10 cellular contexts compared by ENCODE assay signal in the genomic region with DNA sequence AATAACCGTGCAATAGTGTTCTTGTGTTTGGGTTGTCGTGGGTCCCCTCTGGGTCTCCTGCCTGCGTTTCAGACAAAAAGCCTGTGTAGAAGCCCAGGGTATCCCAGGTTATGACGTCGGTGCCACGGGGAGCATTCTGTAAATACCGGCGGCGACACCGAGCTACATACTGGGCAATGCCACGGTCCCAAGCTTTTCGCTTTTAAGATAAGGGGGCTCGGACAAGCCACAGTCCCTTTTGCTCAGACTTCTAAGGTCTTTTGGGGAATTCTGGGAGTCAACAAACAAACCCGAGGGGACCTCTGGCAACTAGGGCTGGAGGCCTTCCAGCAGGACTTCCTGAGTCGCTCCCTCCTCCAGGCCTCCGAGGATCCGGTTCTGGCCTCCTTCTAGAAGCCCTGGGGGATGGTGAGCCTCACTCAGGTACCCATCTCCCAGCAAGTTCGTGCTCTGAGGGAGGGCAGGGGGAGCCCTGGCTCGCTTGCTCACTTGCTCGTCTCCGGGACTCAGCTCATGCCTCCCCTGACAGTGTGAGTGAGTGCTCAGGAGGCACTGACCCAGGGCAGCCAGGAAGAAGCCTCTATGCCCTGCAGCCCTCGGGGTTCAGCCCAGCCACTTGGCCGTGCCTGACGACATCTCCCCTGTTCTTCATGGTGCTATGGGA.
DNase-seq lines count a peak whose midpoint lies in the region; ATAC-seq and TF ChIP-seq lines count a peak whose summit lies in the region.
"Had no signal": no experiment of that assay in that cellular context is flagged by ENCODE, and none has a peak within 500 bp of the region (broad histone marks: within the 10 kb centered on the region; RNA-seq: fewer than 3 reads in every experiment).

No MANE protein-coding gene starts in this region.

- no peaks in the 10 kb centered on the region for H3K9me3 ChIP-seq in right cardiac atrium (ENCODE audit: control insufficient read depth, low read length)
- no peaks in the 10 kb centered on the region for H3K9me3 ChIP-seq in stomach

- no peak for ATAC-seq in activated naive CD8-positive, alpha-beta T cell treated with anti-CD3 and anti-CD28 coated beads, Interleukin-2, amount 10 ng/mL, durations not matched to agents 7 days and 5 days (ENCODE audit: low read depth)
- peak; percentile 46 to 51 for ATAC-seq in right cardiac atrium

- H3K27ac ChIP-seq in right cardiac atrium (ENCODE audit: low read length): peak overlapping the region; percentile 10
- H3K27ac ChIP-seq in stomach: peak overlapping the region; percentile 4 to 66 (median 45)
- H3K27ac ChIP-seq: parathyroid adenoma had no signal

- intact Hi-C loops in right cardiac atrium (cut with DNase I) (no loop called here), stomach (cut with DNase I; ENCODE audit: low total_unique reads) (no loop called here)

- H3K4me3 ChIP-seq in right cardiac atrium (ENCODE audit: low read length) (no peak overlapping the region), stomach (peak overlapping the region in 1 of 4 donors; percentile 12)
- H3K4me3 ChIP-seq: HAP-1 had no signal

- H3K27ac Mint-ChIP-seq in activated naive CD8-positive, alpha-beta T cell treated with anti-CD3 and anti-CD28 coated beads, Interleukin-2, amount 10 ng/mL, durations not matched to agents 7 days and 5 days: peak overlapping the region; percentile 87

- H3K36me3 ChIP-seq in stomach: peaks cover 0 to 3% (median 0%) of the 10 kb centered on the region in 4 donors
- H3K36me3 ChIP-seq: HAP-1 had no signal

- WGBS in right cardiac atrium: 35% methylated on average over 24 of the region's 24 CpGs
- 19 to 38% (median 29%) methylated on average over 20 to 24 of the region's 24 CpGs for WGBS in stomach, 5 donors

- H3K4me1 ChIP-seq in right cardiac atrium (ENCODE audit: control insufficient read depth, insufficient read depth, low read length) (peaks cover 15% of the 10 kb centered on the region), stomach (peaks cover 25 to 36% (median 34%) of the 10 kb centered on the region in 4 donors)
- H3K4me1 ChIP-seq: HAP-1, parathyroid adenoma had no signal

- no peaks in the 10 kb centered on the region for H3K27me3 Mint-ChIP-seq in activated naive CD8-positive, alpha-beta T cell treated with anti-CD3 and anti-CD28 coated beads, Interleukin-2, amount 10 ng/mL, durations not matched to agents 7 days and 5 days

- peak; percentile 27 for DNase-seq in HCEC 1CT
- DNase-seq in activated naive CD8-positive, alpha-beta T cell treated with anti-CD3 and anti-CD28 coated beads, Interleukin-2, amount 10 ng/mL, durations not matched to agents 7 days and 5 days: no peak
- peak; percentile 65 to 89 (median 83) for DNase-seq in right cardiac atrium
- peak; percentile 33 for DNase-seq in stomach
- DNase-seq in NCI-H748 (lab: John Stamatoyannopoulos, UW; ENCODE audit: unreplicated experiment): no peak
- no peak for DNase-seq in activated naive CD4-positive, alpha-beta T cell (lab: John Stamatoyannopoulos, UW)
- DNase-seq in COLO668 (lab: John Stamatoyannopoulos, UW; ENCODE audit: unreplicated experiment): no peak
- DNase-seq: KBM-7 had no signal

- H3K27me3 ChIP-seq in right cardiac atrium (ENCODE audit: control insufficient read depth, insufficient read depth) (no peaks in the 10 kb centered on the region), stomach (no peaks in the 10 kb centered on the region)

- TF ChIP-seq CTCF in stomach (IDR thresholded peaks at IDR 0.05): no peak

- no peak for TF ChIP-seq POLR2A in stomach (IDR thresholded peaks at IDR 0.05)

- no peaks in the 10 kb centered on the region for H3K9me3 Mint-ChIP-seq in activated naive CD8-positive, alpha-beta T cell treated with anti-CD3 and anti-CD28 coated beads, Interleukin-2, amount 10 ng/mL, durations not matched to agents 7 days and 5 days

- no peak overlapping the region for H3K4me3 Mint-ChIP-seq in activated naive CD8-positive, alpha-beta T cell treated with anti-CD3 and anti-CD28 coated beads, Interleukin-2, amount 10 ng/mL, durations not matched to agents 7 days and 5 days

- no peak for TF ChIP-seq EP300 in stomach (IDR thresholded peaks at IDR 0.05)

- H3K4me1 Mint-ChIP-seq in activated naive CD8-positive, alpha-beta T cell treated with anti-CD3 and anti-CD28 coated beads, Interleukin-2, amount 10 ng/mL, durations not matched to agents 7 days and 5 days: peaks cover 40% of the 10 kb centered on the region

- H3K36me3 Mint-ChIP-seq in activated naive CD8-positive, alpha-beta T cell treated with anti-CD3 and anti-CD28 coated beads, Interleukin-2, amount 10 ng/mL, durations not matched to agents 7 days and 5 days: peaks cover 3% of the 10 kb centered on the region

- POLR2A ChIA-PET in activated naive CD8-positive, alpha-beta T cell treated with anti-CD3 and anti-CD28 coated beads, Interleukin-2, amount 10 ng/mL, durations not matched to agents 7 days and 5 days (lab: Charles Lee): interaction anchor here (0.6 to 1.3 kb wide), 4 partner anchors 10 to 285 kb away, joined by 3 to 7 read pairs (median 4); no protein-coding TSS in a partner anchor

Comparison
In these comparisons a context has a peak if more than half of its experiments do, and no peak if none do; other contexts are left out.
1. DNase-seq: peak in HCEC 1CT (single experiment), right cardiac atrium (3 of 3) and stomach (single experiment); none in activated naive CD8-positive, alpha-beta T cell treated with anti-CD3 and anti-CD28 coated beads, Interleukin-2, amount 10 ng/mL, durations not matched to agents 7 days and 5 days (single experiment), NCI-H748 (single experiment), activated naive CD4-positive, alpha-beta T cell (0 of 4) and COLO668 (single experiment).